In genomic region chr17:32916134-32916533, GRCh38 we compare ENCODE assay signal across 19 cellular contexts. TPM values are rescaled to one million over a fixed set of nuclear protein-coding genes. Genes with fewer than 3 reads are reported as not detected.
"Had no signal": no experiment of that assay in that cellular context is flagged by ENCODE, and none has a peak within 500 bp of the region (broad histone marks: within the 10 kb centered on the region; RNA-seq: fewer than 3 reads in every experiment).

No MANE protein-coding gene starts in this region.

- H3K36me3 Mint-ChIP-seq: activated naive CD4-positive, alpha-beta T cell treated with anti-CD3 and anti-CD28 coated beads, Interleukin-2, amount 10 ng/mL, durations not matched to agents 7 days and 5 days; activated naive CD8-positive, alpha-beta T cell treated with anti-CD3 and anti-CD28 coated beads for 36 hours had no signal

- DNase-seq: activated CD4-positive, alpha-beta T cell treated with anti-CD3 and anti-CD28 coated beads for 36 hours; activated CD8-positive, alpha-beta T cell treated with anti-CD3 and anti-CD28 coated beads for 36 hours; activated gamma-delta T cell treated with Interleukin-2 at 50 U/mL for 16 hours; activated naive CD4-positive, alpha-beta T cell treated with anti-CD3 and anti-CD28 coated beads, Interleukin-2, amount 10 ng/mL, durations not matched to agents 7 days and 5 days; activated naive CD8-positive, alpha-beta T cell treated with anti-CD3 and anti-CD28 coated beads for 36 hours; activated T-cell treated with anti-CD3 and anti-CD28 coated beads, Interleukin-2, amount 50 U/mL, for 4 hours; aorta; caudate nucleus; Kasumi-1; NCI-H1105 treated with DMSO at 0.1 percent for 48 hours; NCI-H1436 treated with DMSO at 0.1 percent for 48 hours; NCI-H187; NCI-H2081; NCI-H446; PC-3; SHP77 treated with DMSO at 0.1 percent for 48 hours; WERI-Rb-1 had no signal

- H3K9me3 Mint-ChIP-seq: activated CD8-positive, alpha-beta T cell treated with anti-CD3 and anti-CD28 coated beads for 36 hours; activated naive CD4-positive, alpha-beta T cell treated with anti-CD3 and anti-CD28 coated beads, Interleukin-2, amount 10 ng/mL, durations not matched to agents 7 days and 5 days; activated naive CD8-positive, alpha-beta T cell treated with anti-CD3 and anti-CD28 coated beads for 36 hours; activated T-cell treated with anti-CD3 and anti-CD28 coated beads, Interleukin-2, amount 50 U/mL, for 4 hours; activated T-helper 17 cell treated with anti-CD3 and anti-CD28 coated beads, Interleukin-2, amount 50 U/mL, for 72 hours had no signal

- H3K36me3 ChIP-seq: breast epithelium, WERI-Rb-1 had no signal

- H3K27me3 Mint-ChIP-seq: activated T-helper 17 cell treated with anti-CD3 and anti-CD28 coated beads, Interleukin-2, amount 50 U/mL, for 72 hours had no signal

- H3K27me3 ChIP-seq: breast epithelium had no signal

- ATAC-seq: activated CD4-positive, alpha-beta T cell treated with anti-CD3 and anti-CD28 coated beads for 36 hours; activated CD8-positive, alpha-beta T cell treated with anti-CD3 and anti-CD28 coated beads for 36 hours; activated T-cell treated with anti-CD3 and anti-CD28 coated beads, Interleukin-2, amount 50 U/mL, for 4 hours; PC-3 had no signal

- H3K4me3 Mint-ChIP-seq: activated CD4-positive, alpha-beta T cell treated with anti-CD3 and anti-CD28 coated beads for 36 hours; activated CD8-positive, alpha-beta T cell treated with anti-CD3 and anti-CD28 coated beads for 36 hours; activated naive CD4-positive, alpha-beta T cell treated with anti-CD3 and anti-CD28 coated beads, Interleukin-2, amount 10 ng/mL, durations not matched to agents 7 days and 5 days; activated naive CD8-positive, alpha-beta T cell treated with anti-CD3 and anti-CD28 coated beads for 36 hours; activated T-cell treated with anti-CD3 and anti-CD28 coated beads, Interleukin-2, amount 50 U/mL, for 4 hours; activated T-helper 17 cell treated with anti-CD3 and anti-CD28 coated beads, Interleukin-2, amount 50 U/mL, for 72 hours had no signal

- H3K9me3 ChIP-seq: breast epithelium had no signal

- H3K4me3 ChIP-seq: breast epithelium had no signal

- H3K27ac Mint-ChIP-seq: activated CD4-positive, alpha-beta T cell treated with anti-CD3 and anti-CD28 coated beads for 36 hours; activated CD8-positive, alpha-beta T cell treated with anti-CD3 and anti-CD28 coated beads for 36 hours; activated naive CD4-positive, alpha-beta T cell treated with anti-CD3 and anti-CD28 coated beads, Interleukin-2, amount 10 ng/mL, durations not matched to agents 7 days and 5 days; activated naive CD8-positive, alpha-beta T cell treated with anti-CD3 and anti-CD28 coated beads for 36 hours; activated T-helper 17 cell treated with anti-CD3 and anti-CD28 coated beads, Interleukin-2, amount 50 U/mL, for 72 hours had no signal

- H3K4me1 ChIP-seq: breast epithelium had no signal

- H3K27ac ChIP-seq: breast epithelium, WERI-Rb-1 had no signal

RNA-seq across cellular contexts. Expression of gene TMEM98, which starts 11.8 kb away (rescaled TPM):
- total RNA-seq: activated CD8-positive, alpha-beta T cell treated with anti-CD3 and anti-CD28 coated beads for 36 hours; activated naive CD8-positive, alpha-beta T cell treated with anti-CD3 and anti-CD28 coated beads for 36 hours had no signal
